ENCODE assay signal across 9 cellular contexts in the genomic region with DNA sequence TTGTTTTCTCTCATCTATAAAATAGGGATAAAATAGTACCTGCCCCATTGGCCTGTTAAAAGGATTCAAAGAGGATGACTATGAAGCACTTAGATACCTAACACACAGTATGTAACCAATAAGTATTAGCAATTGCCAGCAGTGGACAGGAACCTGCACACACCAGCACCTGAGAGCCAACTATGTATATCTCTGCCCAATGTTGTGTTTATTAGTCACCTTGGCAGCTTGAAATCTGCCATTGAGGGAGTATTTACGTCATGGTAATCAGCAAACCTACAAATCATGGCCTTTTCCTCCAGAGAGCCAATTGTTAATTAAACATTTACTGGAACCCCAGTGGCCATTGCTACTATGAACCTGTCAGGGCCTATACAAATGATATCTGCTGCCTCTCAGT.
"Had no signal": no experiment of that assay in that cellular context is flagged by ENCODE, and none has a peak within 500 bp of the region (broad histone marks: within the 10 kb centered on the region; RNA-seq: fewer than 3 reads in every experiment).

No MANE protein-coding gene starts in this region.

- H3K4me3 Mint-ChIP-seq: IgD-negative memory B cell had no signal

- H3K27ac ChIP-seq: HL-60, KMS-11 had no signal

- H3K4me3 ChIP-seq: K562 had no signal

- H3K4me1 Mint-ChIP-seq: IgD-negative memory B cell had no signal

- H3K27ac Mint-ChIP-seq: IgD-negative memory B cell had no signal

- ATAC-seq: HepG2, K562 had no signal

- FAIRE-seq: HepG2, HTR-8/SVneo, K562 had no signal

- H3K9me3 Mint-ChIP-seq: IgD-negative memory B cell had no signal

- H3K27me3 Mint-ChIP-seq: IgD-negative memory B cell had no signal

- DNase-seq: IMR-90, KBM-7, KG1 had no signal
